Comparison of ENCODE assay signal across 1 cellular context in the genomic region with DNA sequence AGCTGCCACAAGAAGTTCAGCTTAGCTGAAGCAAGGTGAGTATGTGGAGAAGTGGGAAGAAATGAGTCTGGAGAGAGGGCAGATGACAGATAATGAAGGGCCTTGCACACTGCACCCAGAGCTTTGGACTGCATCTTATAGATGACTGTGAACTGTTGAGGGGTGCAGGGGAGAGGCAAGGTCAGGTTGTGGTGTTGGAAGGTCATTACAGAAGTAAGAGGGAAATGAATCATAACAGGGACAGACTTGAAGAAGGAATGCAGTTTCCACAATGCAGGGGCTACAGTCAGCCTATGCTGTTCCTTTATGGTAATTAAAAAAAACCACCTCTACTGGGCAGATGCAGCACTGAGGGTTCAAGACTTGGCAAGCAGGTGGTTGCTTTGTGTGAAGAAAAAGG.
TF ChIP-seq lines count a peak whose summit lies in the region.

No MANE protein-coding gene starts in this region.

TF ChIP-seq in IMR-90, 13 proteins besides CTCF, POLR2A, EP300 and RAD21:
- TF ChIP-seq CEBPB (IDR thresholded peaks at IDR 0.05; ENCODE audit: low read depth, low read length): no peak
- no peak for TF ChIP-seq RFX5 (IDR thresholded peaks at IDR 0.05; ENCODE audit: low read depth, low read length)
- TF ChIP-seq SMC3 (IDR thresholded peaks at IDR 0.05; ENCODE audit: low read depth, low read length): 0 out of 2 replicates have a peak, but pooled peaks have one; percentile 7
- TF ChIP-seq NFE2L2 (IDR thresholded peaks at IDR 0.05; ENCODE audit: low read depth, low read length): no peak
- TF ChIP-seq BHLHE40 (IDR thresholded peaks at IDR 0.05; ENCODE audit: low read depth, low read length): peak; percentile 24; the same call in 1 of the 2 replicates
